ENCODE assay signal across 1 cellular context in the genomic region with DNA sequence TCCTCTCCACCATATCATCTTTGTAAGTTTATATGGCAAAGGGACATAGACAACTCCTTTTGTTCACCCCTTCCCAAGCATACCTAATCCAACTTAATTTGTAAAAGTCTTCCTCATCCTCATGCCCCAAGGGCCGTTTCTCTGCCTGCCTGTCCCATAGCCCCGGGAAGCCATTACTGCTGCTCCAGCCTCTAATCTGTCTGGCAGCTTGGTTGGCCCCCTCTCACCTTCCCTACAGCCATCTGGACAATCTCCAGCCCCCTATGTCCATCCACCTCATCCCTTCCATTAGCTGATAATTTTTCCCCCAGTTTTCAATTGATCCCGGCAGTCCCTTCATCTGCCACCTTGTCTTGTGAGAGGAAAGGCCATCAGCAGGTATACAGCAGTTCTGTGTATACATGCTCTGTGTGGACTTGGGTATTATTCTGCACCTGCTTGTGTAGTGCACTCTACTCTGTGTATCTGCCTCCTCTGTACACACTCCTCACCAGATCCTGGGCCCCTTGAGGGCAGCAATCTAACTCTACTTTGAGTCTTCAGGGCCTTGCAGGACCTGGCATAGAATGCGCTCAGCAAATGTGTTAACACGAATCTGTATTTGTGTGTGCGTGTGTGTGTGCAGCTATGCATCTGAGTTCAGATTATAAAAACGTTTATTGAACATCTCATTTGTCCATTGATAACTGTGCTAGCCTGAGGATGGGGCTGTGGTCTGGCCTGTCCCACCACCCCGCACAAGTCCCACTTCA.
TF ChIP-seq lines count a peak whose summit lies in the region.

No MANE protein-coding gene starts in this region.

TF ChIP-seq in SK-N-SH, 30 proteins besides CTCF, POLR2A, EP300 and RAD21 (continued from another document):
- no peak for TF ChIP-seq EZH2phosphoT487 (IDR thresholded peaks at IDR 0.05; ENCODE audit: borderline replicate concordance, low read depth)
- TF ChIP-seq TAF1 (IDR thresholded peaks at IDR 0.05; ENCODE audit: borderline replicate concordance, low read depth, low read length), result no peak
- TF ChIP-seq GABPA (IDR thresholded peaks at IDR 0.05; ENCODE audit: low read depth), result no peak
- no peak for TF ChIP-seq ELF1 (IDR thresholded peaks at IDR 0.05)
- TF ChIP-seq TEAD4 (IDR thresholded peaks at IDR 0.05; ENCODE audit: borderline replicate concordance, insufficient read depth), result no peak
- no peak for TF ChIP-seq RCOR1 (IDR thresholded peaks at IDR 0.05; ENCODE audit: low read length)
- TF ChIP-seq YY1 (IDR thresholded peaks at IDR 0.05; ENCODE audit: low read depth), result no peak
- TF ChIP-seq MEF2A (IDR thresholded peaks at IDR 0.05; ENCODE audit: borderline replicate concordance, low read depth), result no peak
- no peak for TF ChIP-seq USF2 (IDR thresholded peaks at IDR 0.05; ENCODE audit: borderline replicate concordance, low read depth, low read length)
TF ChIP-seq in SK-N-SH: peak in this region for 0.
